1 cellular context compared by ENCODE assay signal in the genomic region with DNA sequence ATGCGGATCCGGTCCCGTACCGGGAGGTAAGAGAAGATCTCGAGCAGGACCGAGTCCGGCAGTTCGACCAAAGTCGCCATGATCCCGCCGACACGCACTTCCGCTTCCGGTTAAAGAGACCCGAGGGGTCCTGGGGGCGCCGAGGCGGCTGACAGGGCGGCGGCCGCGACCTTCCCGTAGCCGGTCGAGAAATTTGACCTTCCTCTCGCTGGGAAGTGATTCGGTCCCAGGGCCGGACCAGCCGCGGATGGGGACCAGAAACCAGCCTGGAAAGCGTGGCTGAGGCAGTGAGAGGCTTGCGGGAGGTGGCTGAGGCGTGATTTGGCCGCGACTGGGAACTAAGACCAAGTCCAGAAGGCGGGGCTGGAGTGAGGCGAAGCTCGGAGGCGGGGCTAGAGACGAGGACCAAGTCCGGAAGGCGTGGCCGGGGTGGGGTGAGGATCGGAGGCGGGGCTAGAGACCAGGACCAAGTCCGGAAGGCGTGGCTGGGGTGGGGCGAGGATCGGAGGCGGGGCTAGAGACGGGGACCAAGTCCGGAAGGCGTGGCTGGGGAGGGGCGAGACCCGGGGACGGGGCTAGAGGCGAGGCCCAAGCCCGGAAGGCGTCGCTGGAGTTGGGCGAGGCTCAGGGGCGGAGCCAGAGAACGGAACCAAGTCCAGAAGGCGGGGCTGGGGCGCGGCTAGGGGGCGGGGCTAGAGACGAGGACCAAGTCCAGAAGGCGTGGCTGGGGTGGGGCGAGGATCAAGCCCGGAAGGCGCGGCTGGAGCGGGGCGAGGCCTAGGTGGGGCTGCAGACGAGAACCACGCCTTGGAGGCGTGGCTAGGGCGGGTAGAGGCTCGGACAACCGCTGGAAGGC.
A peak's percentile ranks its signal among the peaks of the same experiment; 100 is the strongest.
TF ChIP-seq lines count a peak whose summit lies in the region.

Gene FBXL12 (minus strand): TSS at position 346 of the 856 bp plus-strand sequence. CDS start 266 bp downstream, at position 80.

TF ChIP-seq in HEK293, 187 proteins besides CTCF, POLR2A, EP300 and RAD21 (continued from another document):
- TF ChIP-seq ZNF140 (tag by site-specific recombination; IDR thresholded peaks at IDR 0.05) = no peak
- TF ChIP-seq, protein P1, sequence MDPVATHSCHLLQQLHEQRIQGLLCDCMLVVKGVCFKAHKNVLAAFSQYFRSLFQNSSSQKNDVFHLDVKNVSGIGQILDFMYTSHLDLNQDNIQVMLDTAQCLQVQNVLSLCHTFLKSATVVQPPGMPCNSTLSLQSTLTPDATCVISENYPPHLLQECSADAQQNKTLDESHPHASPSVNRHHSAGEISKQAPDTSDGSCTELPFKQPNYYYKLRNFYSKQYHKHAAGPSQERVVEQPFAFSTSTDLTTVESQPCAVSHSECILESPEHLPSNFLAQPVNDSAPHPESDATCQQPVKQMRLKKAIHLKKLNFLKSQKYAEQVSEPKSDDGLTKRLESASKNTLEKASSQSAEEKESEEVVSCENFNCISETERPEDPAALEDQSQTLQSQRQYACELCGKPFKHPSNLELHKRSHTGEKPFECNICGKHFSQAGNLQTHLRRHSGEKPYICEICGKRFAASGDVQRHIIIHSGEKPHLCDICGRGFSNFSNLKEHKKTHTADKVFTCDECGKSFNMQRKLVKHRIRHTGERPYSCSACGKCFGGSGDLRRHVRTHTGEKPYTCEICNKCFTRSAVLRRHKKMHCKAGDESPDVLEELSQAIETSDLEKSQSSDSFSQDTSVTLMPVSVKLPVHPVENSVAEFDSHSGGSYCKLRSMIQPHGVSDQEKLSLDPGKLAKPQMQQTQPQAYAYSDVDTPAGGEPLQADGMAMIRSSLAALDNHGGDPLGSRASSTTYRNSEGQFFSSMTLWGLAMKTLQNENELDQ (tag by site-specific recombination; IDR thresholded peaks at IDR 0.05; ENCODE audit: low read depth) = no peak
- no peak for TF ChIP-seq BCL6B (tag by site-specific recombination; IDR thresholded peaks at IDR 0.05)
- TF ChIP-seq RBAK (tag by site-specific recombination; IDR thresholded peaks at IDR 0.05) = no peak
- TF ChIP-seq SP2 (tag by site-specific recombination; IDR thresholded peaks at IDR 0.05) = peak; percentile 68
- no peak for TF ChIP-seq ZNF202 (tag by site-specific recombination; IDR thresholded peaks at IDR 0.05; ENCODE audit: borderline replicate concordance)
- TF ChIP-seq ZNF747 (tag by site-specific recombination; IDR thresholded peaks at IDR 0.05) = no peak
- TF ChIP-seq ZNF624 (tag by site-specific recombination; IDR thresholded peaks at IDR 0.05) = no peak
- peak; percentile 52 for TF ChIP-seq ZNF600 (tag by site-specific recombination; IDR thresholded peaks at IDR 0.05)
- no peak for TF ChIP-seq HOXC10 (CRISPR knock-in tag; IDR thresholded peaks at IDR 0.05)
- TF ChIP-seq ZNF768 (tag by site-specific recombination; IDR thresholded peaks at IDR 0.05) = no peak
- no peak for TF ChIP-seq ZNF19 (tag by site-specific recombination; IDR thresholded peaks at IDR 0.05; ENCODE audit: low read depth)
- no peak for TF ChIP-seq PRDM6 (tag by site-specific recombination; IDR thresholded peaks at IDR 0.05)
- TF ChIP-seq ZFHX2 (tag by site-specific recombination; conservative IDR thresholded peaks at IDR 0.05) = no peak
- TF ChIP-seq ZBTB17 (tag by site-specific recombination; IDR thresholded peaks at IDR 0.05) = no peak
- no peak for TF ChIP-seq ZNF621 (tag by site-specific recombination; IDR thresholded peaks at IDR 0.05)
- TF ChIP-seq ZFP37 (tag by site-specific recombination; IDR thresholded peaks at IDR 0.05) = no peak
- TF ChIP-seq ZNF2 (tag by site-specific recombination; IDR thresholded peaks at IDR 0.05) = no peak
- TF ChIP-seq WT1 (tag by site-specific recombination; IDR thresholded peaks at IDR 0.05) = no peak
- TF ChIP-seq ZNF76 (tag by site-specific recombination; IDR thresholded peaks at IDR 0.05; ENCODE audit: borderline replicate concordance, low read depth) = peak; percentile 68; the same call in 1 of the 2 replicates
- TF ChIP-seq ZNF274 (IDR thresholded peaks at IDR 0.05; ENCODE audit: low read length) = no peak
- no peak for TF ChIP-seq ZNF274 (tag by site-specific recombination; IDR thresholded peaks at IDR 0.05; ENCODE audit: borderline replicate concordance)
- TF ChIP-seq, protein P2, sequence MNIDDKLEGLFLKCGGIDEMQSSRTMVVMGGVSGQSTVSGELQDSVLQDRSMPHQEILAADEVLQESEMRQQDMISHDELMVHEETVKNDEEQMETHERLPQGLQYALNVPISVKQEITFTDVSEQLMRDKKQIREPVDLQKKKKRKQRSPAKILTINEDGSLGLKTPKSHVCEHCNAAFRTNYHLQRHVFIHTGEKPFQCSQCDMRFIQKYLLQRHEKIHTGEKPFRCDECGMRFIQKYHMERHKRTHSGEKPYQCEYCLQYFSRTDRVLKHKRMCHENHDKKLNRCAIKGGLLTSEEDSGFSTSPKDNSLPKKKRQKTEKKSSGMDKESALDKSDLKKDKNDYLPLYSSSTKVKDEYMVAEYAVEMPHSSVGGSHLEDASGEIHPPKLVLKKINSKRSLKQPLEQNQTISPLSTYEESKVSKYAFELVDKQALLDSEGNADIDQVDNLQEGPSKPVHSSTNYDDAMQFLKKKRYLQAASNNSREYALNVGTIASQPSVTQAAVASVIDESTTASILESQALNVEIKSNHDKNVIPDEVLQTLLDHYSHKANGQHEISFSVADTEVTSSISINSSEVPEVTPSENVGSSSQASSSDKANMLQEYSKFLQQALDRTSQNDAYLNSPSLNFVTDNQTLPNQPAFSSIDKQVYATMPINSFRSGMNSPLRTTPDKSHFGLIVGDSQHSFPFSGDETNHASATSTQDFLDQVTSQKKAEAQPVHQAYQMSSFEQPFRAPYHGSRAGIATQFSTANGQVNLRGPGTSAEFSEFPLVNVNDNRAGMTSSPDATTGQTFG (tag by site-specific recombination; IDR thresholded peaks at IDR 0.05; ENCODE audit: borderline replicate concordance) = no peak
- TF ChIP-seq ZBTB20 (tag by site-specific recombination; IDR thresholded peaks at IDR 0.05) = no peak; the same call in 1 of the 2 replicates
- peak; percentile 13; the same call in 1 of the 2 replicates for TF ChIP-seq KLF7 (tag by site-specific recombination; IDR thresholded peaks at IDR 0.05; ENCODE audit: borderline replicate concordance)
- no peak for TF ChIP-seq ZNF670 (tag by site-specific recombination; IDR thresholded peaks at IDR 0.05; ENCODE audit: low read depth)
- no peak for TF ChIP-seq ZSCAN5A (tag by site-specific recombination; IDR thresholded peaks at IDR 0.05)
- no peak for TF ChIP-seq ZNF146 (tag by site-specific recombination; IDR thresholded peaks at IDR 0.05)
- TF ChIP-seq ZNF791 (tag by site-specific recombination; IDR thresholded peaks at IDR 0.05) = no peak
- TF ChIP-seq, protein P3, sequence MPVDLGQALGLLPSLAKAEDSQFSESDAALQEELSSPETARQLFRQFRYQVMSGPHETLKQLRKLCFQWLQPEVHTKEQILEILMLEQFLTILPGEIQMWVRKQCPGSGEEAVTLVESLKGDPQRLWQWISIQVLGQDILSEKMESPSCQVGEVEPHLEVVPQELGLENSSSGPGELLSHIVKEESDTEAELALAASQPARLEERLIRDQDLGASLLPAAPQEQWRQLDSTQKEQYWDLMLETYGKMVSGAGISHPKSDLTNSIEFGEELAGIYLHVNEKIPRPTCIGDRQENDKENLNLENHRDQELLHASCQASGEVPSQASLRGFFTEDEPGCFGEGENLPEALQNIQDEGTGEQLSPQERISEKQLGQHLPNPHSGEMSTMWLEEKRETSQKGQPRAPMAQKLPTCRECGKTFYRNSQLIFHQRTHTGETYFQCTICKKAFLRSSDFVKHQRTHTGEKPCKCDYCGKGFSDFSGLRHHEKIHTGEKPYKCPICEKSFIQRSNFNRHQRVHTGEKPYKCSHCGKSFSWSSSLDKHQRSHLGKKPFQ (tag by site-specific recombination; IDR thresholded peaks at IDR 0.05) = no peak
- TF ChIP-seq ZNF280D (tag by site-specific recombination; IDR thresholded peaks at IDR 0.05) = no peak
- no peak for TF ChIP-seq OVOL3 (tag by site-specific recombination; IDR thresholded peaks at IDR 0.05)
